Comparison of ENCODE assay signal across 14 cellular contexts in the genomic region with DNA sequence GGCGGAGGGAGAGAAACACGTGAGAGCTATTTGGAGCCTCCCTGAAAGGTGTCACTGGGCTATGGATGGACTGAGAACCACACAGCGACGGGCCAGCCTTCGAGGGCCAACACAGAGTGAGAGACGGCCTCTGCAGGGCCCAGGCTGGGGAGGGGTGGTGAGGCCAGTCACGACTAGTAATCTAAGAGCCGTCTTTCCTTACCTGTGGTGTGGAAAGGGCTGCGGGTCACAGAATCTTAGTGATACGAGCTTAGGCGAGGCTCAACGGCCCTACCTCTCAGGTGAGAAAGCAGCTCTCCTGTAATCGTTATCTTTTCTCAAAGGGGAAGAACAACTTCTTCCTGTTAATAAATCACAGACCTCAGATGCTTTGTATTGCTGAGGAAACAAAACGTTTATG.
"Had no signal": no experiment of that assay in that cellular context is flagged by ENCODE, and none has a peak within 500 bp of the region (broad histone marks: within the 10 kb centered on the region; RNA-seq: fewer than 3 reads in every experiment).

No MANE protein-coding gene starts in this region.

- H3K27me3 Mint-ChIP-seq: T-helper 17 cell had no signal

- H3K4me3 Mint-ChIP-seq: activated CD4-positive, alpha-beta memory T cell treated with anti-CD3 and anti-CD28 coated beads for 36 hours; activated naive CD8-positive, alpha-beta T cell treated with anti-CD3 and anti-CD28 coated beads, Interleukin-2, amount 10 ng/mL, durations not matched to agents 7 days and 5 days; dendritic cell treated with granulocyte-macrophage colony-stimulating factor and Interleukin-4, amounts not matched to agents 40 ng/mL and 50 ng/mL, for 4 days; effector memory CD8-positive, alpha-beta T cell; T-helper 17 cell had no signal

- FAIRE-seq: kidney had no signal

- H3K36me3 Mint-ChIP-seq: activated CD4-positive, alpha-beta memory T cell treated with anti-CD3 and anti-CD28 coated beads for 36 hours; activated naive CD8-positive, alpha-beta T cell treated with anti-CD3 and anti-CD28 coated beads, Interleukin-2, amount 10 ng/mL, durations not matched to agents 7 days and 5 days had no signal

- H3K27me3 ChIP-seq: transverse colon had no signal

- H3K9me3 Mint-ChIP-seq: activated CD4-positive, alpha-beta memory T cell treated with anti-CD3 and anti-CD28 coated beads for 36 hours; activated naive CD8-positive, alpha-beta T cell treated with anti-CD3 and anti-CD28 coated beads, Interleukin-2, amount 10 ng/mL, durations not matched to agents 7 days and 5 days; dendritic cell treated with granulocyte-macrophage colony-stimulating factor and Interleukin-4, amounts not matched to agents 40 ng/mL and 50 ng/mL, for 4 days; effector memory CD8-positive, alpha-beta T cell had no signal

- H3K27ac Mint-ChIP-seq: activated CD4-positive, alpha-beta memory T cell treated with anti-CD3 and anti-CD28 coated beads for 36 hours; activated naive CD8-positive, alpha-beta T cell treated with anti-CD3 and anti-CD28 coated beads, Interleukin-2, amount 10 ng/mL, durations not matched to agents 7 days and 5 days; dendritic cell treated with granulocyte-macrophage colony-stimulating factor and Interleukin-4, amounts not matched to agents 40 ng/mL and 50 ng/mL, for 4 days; effector memory CD8-positive, alpha-beta T cell had no signal

- H3K4me1 ChIP-seq: parathyroid adenoma, transverse colon had no signal

- H3K9me3 ChIP-seq: transverse colon had no signal

- H3K9ac ChIP-seq: parathyroid adenoma had no signal

- H3K4me3 ChIP-seq: skin epidermis, transverse colon had no signal

- H3K79me2 ChIP-seq: parathyroid adenoma had no signal

- H2AFZ ChIP-seq: parathyroid adenoma had no signal

- H3K36me3 ChIP-seq: transverse colon had no signal

- DNase-seq: activated CD4-positive, alpha-beta memory T cell treated with anti-CD3 and anti-CD28 coated beads for 36 hours; activated CD4-positive, CD25-positive, alpha-beta regulatory T cell treated with anti-CD3 and anti-CD28 coated beads, Interleukin-2, amount 50 U/mL, for 72 hours; activated naive CD8-positive, alpha-beta T cell treated with anti-CD3 and anti-CD28 coated beads, Interleukin-2, amount 10 ng/mL, durations not matched to agents 7 days and 5 days; cerebellar nuclear complex; effector memory CD8-positive, alpha-beta T cell; kidney; left ventricle myocardium superior; mesendoderm; retina; T-helper 17 cell; transverse colon had no signal

- H3K27ac ChIP-seq: parathyroid adenoma, skin epidermis, transverse colon had no signal
